16 cellular contexts compared by ENCODE assay signal in the genomic region with DNA sequence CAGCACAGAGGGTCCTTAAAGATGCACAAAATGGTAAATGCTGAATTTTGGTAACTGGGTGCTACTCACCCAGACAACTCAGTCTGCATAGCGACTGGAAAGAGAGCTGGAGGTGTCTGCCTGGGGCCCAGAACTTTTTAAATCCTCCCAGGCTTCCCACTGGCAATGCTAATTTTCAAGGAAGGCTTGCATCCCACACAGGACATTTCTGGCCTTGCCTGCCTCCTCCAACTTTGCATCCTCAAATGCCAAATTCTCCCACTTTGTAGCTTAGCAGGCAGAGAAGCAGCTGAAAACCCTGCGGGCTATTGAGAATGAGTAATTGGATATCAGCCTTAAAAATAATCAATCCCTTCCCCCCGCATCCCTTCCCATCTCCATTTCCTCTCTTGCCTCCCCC.
DNase-seq lines count a peak whose midpoint lies in the region; ATAC-seq and TF ChIP-seq lines count a peak whose summit lies in the region.
"Had no signal": no experiment of that assay in that cellular context is flagged by ENCODE, and none has a peak within 500 bp of the region (broad histone marks: within the 10 kb centered on the region; RNA-seq: fewer than 3 reads in every experiment).

No MANE protein-coding gene starts in this region.

- H3K9me3 Mint-ChIP-seq in H9 (no peaks in the 10 kb centered on the region), WTC11 (no peaks in the 10 kb centered on the region), nephron (no peaks in the 10 kb centered on the region)
- H3K9me3 Mint-ChIP-seq: HFFc6 had no signal

- no peak overlapping the region for H3K18ac ChIP-seq in H9 (ENCODE audit: insufficient read length, low read depth, low read length)

- H2BK5ac ChIP-seq in H9 (ENCODE audit: insufficient read length, low read length), result no peak overlapping the region

- no peaks in the 10 kb centered on the region for H3K23me2 ChIP-seq in H9 (ENCODE audit: insufficient read length, low read depth, low read length, poor library complexity, severe bottlenecking)

- no peak overlapping the region for H3K4me2 ChIP-seq in H9 (ENCODE audit: insufficient read depth, insufficient read length, low read length)
- H3K4me2 ChIP-seq: BLaER1 treated with 17β-estradiol and CSF1 and Interleukin-3, amounts not matched to agents 10 nM and 100 nM; KMS-11 had no signal

- H3K9me3 ChIP-seq in H9 (ENCODE audit: control insufficient read depth, low read depth, low read length), result no peaks in the 10 kb centered on the region
- H3K9me3 ChIP-seq: BLaER1 treated with 17β-estradiol and CSF1 and Interleukin-3, amounts not matched to agents 10 nM and 100 nM had no signal

- H3T11ph ChIP-seq in H9 (ENCODE audit: low read length), result no peak overlapping the region

- H3K27me3 Mint-ChIP-seq in H9 (ENCODE audit: low read depth) (peaks cover 1% of the 10 kb centered on the region; the same call in 1 of the 2 replicates), WTC11 (ENCODE audit: low read depth) (no peaks in the 10 kb centered on the region), nephron (ENCODE audit: low read depth) (no peaks in the 10 kb centered on the region)
- H3K27me3 Mint-ChIP-seq: B cell had no signal

- no peak overlapping the region for H3K56ac ChIP-seq in H9 (ENCODE audit: insufficient read length, low read depth, low read length)

- H4K91ac ChIP-seq in H9 (ENCODE audit: insufficient read length, low read depth, low read length), result no peak overlapping the region

- no peaks in the 10 kb centered on the region for H3K36me3 Mint-ChIP-seq in H9 (ENCODE audit: insufficient read depth in 1 of 3, low read depth in 3 of 3)
- no peaks in the 10 kb centered on the region for H3K36me3 Mint-ChIP-seq in WTC11
- no peaks in the 10 kb centered on the region for H3K36me3 Mint-ChIP-seq in nephron (ENCODE audit: low read depth)
- H3K36me3 Mint-ChIP-seq: CD8-positive, alpha-beta T cell had no signal

- H2AFZ ChIP-seq in H9 (ENCODE audit: low read length), result no peak overlapping the region

- H3K79me2 ChIP-seq in H9 (ENCODE audit: insufficient read depth, low read length), result no peaks in the 10 kb centered on the region

- H3K27ac Mint-ChIP-seq in H9 (peak overlapping the region in 2 of 3 experiments; percentile 25 to 60; a peak in 3 of 7 replicates), WTC11 (peak overlapping the region; percentile 80), nephron (peak overlapping the region in 2 of 3 experiments; percentile 13 to 22)
- H3K27ac Mint-ChIP-seq: B cell; CD8-positive, alpha-beta T cell; HFFc6 had no signal

- no peak overlapping the region for H2BK20ac ChIP-seq in H9 (ENCODE audit: low read depth, low read length, poor library complexity, severe bottlenecking)

- no peak overlapping the region for H4K5ac ChIP-seq in H9 (ENCODE audit: insufficient read length, low read depth, low read length)

- ATAC-seq in WTC11 (peak; percentile 49), HG03095 (IDR thresholded peaks at IDR 0.05; ENCODE audit: unreplicated experiment) (no peak), GM21423 (IDR thresholded peaks at IDR 0.05; ENCODE audit: unreplicated experiment) (no peak)
- ATAC-seq: CD8-positive, alpha-beta T cell; HCT116 had no signal

- no peak overlapping the region for H3K14ac ChIP-seq in H9 (ENCODE audit: insufficient read depth, low read length)

- H3K4me1 Mint-ChIP-seq in H9, result peaks cover 39 to 47% of the 10 kb centered on the region in 2 experiments
- peaks cover 57% of the 10 kb centered on the region for H3K4me1 Mint-ChIP-seq in WTC11
- H3K4me1 Mint-ChIP-seq in nephron, result peaks cover 20% of the 10 kb centered on the region
- H3K4me1 Mint-ChIP-seq: B cell had no signal

- no peaks in the 10 kb centered on the region for H3K27me3 ChIP-seq in H9 (ENCODE audit: insufficient read depth, low read length)
- H3K27me3 ChIP-seq: BLaER1 treated with 17β-estradiol and CSF1 and Interleukin-3, amounts not matched to agents 10 nM and 100 nM had no signal

- H3K4me3 Mint-ChIP-seq in H9 (no peak overlapping the region), WTC11 (no peak overlapping the region), nephron (no peak overlapping the region)
- H3K4me3 Mint-ChIP-seq: B cell; CD8-positive, alpha-beta T cell; HFFc6 had no signal

- H2BK15ac ChIP-seq in H9 (ENCODE audit: low read depth, low read length), result no peak overlapping the region

- H3K9ac ChIP-seq in H9 (ENCODE audit: extremely low read depth, insufficient read length, low read length), result no peak overlapping the region
- H3K9ac ChIP-seq: BLaER1 treated with 17β-estradiol and CSF1 and Interleukin-3, amounts not matched to agents 10 nM and 100 nM; KMS-11 had no signal

- H3K4ac ChIP-seq in H9 (ENCODE audit: low read depth, low read length), result no peak overlapping the region

- H4K8ac ChIP-seq in H9 (replicated peaks; ENCODE audit: insufficient read length, low read depth, low read length), result no peak overlapping the region

- H2BK120ac ChIP-seq in H9 (ENCODE audit: low read depth, low read length, poor library complexity, severe bottlenecking), result no peak overlapping the region

- H3K23ac ChIP-seq in H9 (ENCODE audit: insufficient read length, low read depth, low read length), result no peak overlapping the region

- no peaks in the 10 kb centered on the region for H3K79me1 ChIP-seq in H9 (ENCODE audit: insufficient read depth, low read depth, low read length, poor library complexity, severe bottlenecking)

- H3K4me1 ChIP-seq in H9 (ENCODE audit: insufficient read depth, low read length), result peaks cover 12% of the 10 kb centered on the region

- H2AK5ac ChIP-seq in H9 (ENCODE audit: insufficient read length, low read length), result no peak overlapping the region

- no peak overlapping the region for H2BK12ac ChIP-seq in H9 (ENCODE audit: insufficient read length, low read depth, low read length)

- H4K20me1 ChIP-seq in H9 (ENCODE audit: control insufficient read depth, insufficient read depth, insufficient read length), result no peaks in the 10 kb centered on the region
- H4K20me1 ChIP-seq: BLaER1 treated with 17β-estradiol and CSF1 and Interleukin-3, amounts not matched to agents 10 nM and 100 nM had no signal

- peak; percentile 41 for DNase-seq in H9
- peak; percentile 19 for DNase-seq in WTC11 (ENCODE audit: low spot score)
- peak; percentile 40 for DNase-seq in iPS DF 19.7 (ENCODE audit: low read depth, low spot score)
- no peak for DNase-seq in NCI-H1930 (lab: John Stamatoyannopoulos, UW)
- DNase-seq in SHP77 (lab: John Stamatoyannopoulos, UW), result no peak
- DNase-seq: Calu3; CD8-positive, alpha-beta T cell; GDM1; HFFc6 had no signal

- TF ChIP-seq CTCF in H9 (conservative IDR thresholded peaks at IDR 0.05) (no peak), WTC11 (IDR thresholded peaks at IDR 0.05) (no peak), nephron (IDR thresholded peaks at IDR 0.05; ENCODE audit: unreplicated experiment in 3 of 3) (no peak)

- POLR2A ChIA-PET in WTC11 (lab: Charles Lee), result no interaction called here

- CTCF ChIA-PET in WTC11 (lab: Charles Lee), result interaction anchor here (0.7 to 1.2 kb wide), 3 partner anchors 68 to 811 kb away, joined by 3 to 6 read pairs (median 3); no protein-coding TSS in a partner anchor

- H3K27ac ChIP-seq in H9 (ENCODE audit: insufficient read length, low read depth, low read length), result no peak overlapping the region
- H3K27ac ChIP-seq: BLaER1 treated with 17β-estradiol and CSF1 and Interleukin-3, amounts not matched to agents 10 nM and 100 nM; KMS-11 had no signal

- WGBS in H9 (ENCODE audit: extremely low coverage, insufficient read length, low lambda C conversion rate), result no CpG with 5 or more reads among the region's 3 CpGs

TF ChIP-seq in WTC11, 78 proteins besides CTCF, POLR2A, EP300 and RAD21:
- no peak for TF ChIP-seq ZNF263 (CRISPR knock-in tag; IDR thresholded peaks at IDR 0.05; ENCODE audit: low read depth)
- 0 out of 2 replicates have a peak, but pooled peaks have one; percentile 31 for TF ChIP-seq ETV6 (CRISPR knock-in tag; IDR thresholded peaks at IDR 0.05)

Comparison
In these comparisons a context has a peak if more than half of its experiments do, and no peak if none do; other contexts are left out.
1. DNase-seq: peak in H9 (single experiment), WTC11 (single experiment) and iPS DF 19.7 (single experiment); none in NCI-H1930 (0 of 2) and SHP77 (0 of 2).
2. H3K27ac Mint-ChIP-seq: peak in every context shown above with its lines; median percentile 80 in WTC11; 42 in H9; 18 in nephron.